In the genomic region with DNA sequence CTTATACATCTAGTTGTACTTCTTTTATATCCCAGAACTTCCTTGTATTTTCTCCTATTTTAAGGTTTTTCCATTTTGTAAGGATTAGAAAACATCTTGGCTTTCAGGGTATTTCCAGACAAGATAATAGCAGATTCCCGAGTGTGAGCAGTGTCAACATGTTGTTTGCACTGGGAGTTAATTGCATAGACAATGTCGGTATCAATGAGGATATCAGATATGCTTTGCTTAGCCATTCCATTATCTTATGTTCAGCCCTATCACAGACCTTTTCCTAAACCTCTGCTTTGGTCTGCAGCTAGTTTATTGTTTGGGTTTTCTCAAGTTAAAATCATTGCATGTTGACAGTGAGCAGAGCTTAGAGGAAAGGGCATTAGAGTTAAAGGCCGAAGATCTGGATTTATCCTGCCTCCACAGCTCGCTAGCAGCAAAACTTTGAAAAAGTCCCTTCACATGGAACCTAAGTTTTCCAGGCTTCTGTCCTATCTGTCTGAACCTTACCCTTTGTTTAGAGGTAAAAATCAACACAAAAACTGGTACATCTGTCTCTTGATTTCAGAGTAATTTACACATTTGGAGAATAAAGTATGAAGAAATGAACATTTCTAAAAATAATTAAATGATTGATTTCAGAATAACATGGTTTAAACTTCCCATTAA, we compare ENCODE assay signal across 20 cellular contexts.
DNase-seq lines count a peak whose midpoint lies in the region; ATAC-seq and TF ChIP-seq lines count a peak whose summit lies in the region.
"Had no signal": no experiment of that assay in that cellular context is flagged by ENCODE, and none has a peak within 500 bp of the region (broad histone marks: within the 10 kb centered on the region; RNA-seq: fewer than 3 reads in every experiment).

No MANE protein-coding gene starts in this region.

- H3K4me1 ChIP-seq in HUES48 (ENCODE audit: control insufficient read depth, insufficient read depth, low read length): 0 out of 2 replicates have a peak, but pooled peaks cover 4% of the 10 kb centered on the region
- peaks cover 0 to 7% (median 0%) of the 10 kb centered on the region in 4 donors for H3K4me1 ChIP-seq in right lobe of liver
- H3K4me1 ChIP-seq: BLaER1, Caco-2 had no signal

- 25% methylated on average over 4 of the region's 4 CpGs for WGBS in right lobe of liver (ENCODE audit: insufficient coverage, low coverage, low lambda C conversion rate, missing lambda C conversion rate)

- no peak overlapping the region for H3K4me3 ChIP-seq in HUES48 (ENCODE audit: low read depth, low read length)
- H3K4me3 ChIP-seq in right lobe of liver: no peak overlapping the region
- H3K4me3 ChIP-seq: BLaER1, GM23248 had no signal

- no peak for TF ChIP-seq CTCF in right lobe of liver (IDR thresholded peaks at IDR 0.05)

- no peak overlapping the region for H3K9ac ChIP-seq in HUES48 (ENCODE audit: low read depth, low read length)
- H3K9ac ChIP-seq: BLaER1, GM23248 had no signal

- H3K27me3 ChIP-seq in HUES48 (ENCODE audit: control insufficient read depth, insufficient read depth, low read length): no peaks in the 10 kb centered on the region
- no peaks in the 10 kb centered on the region for H3K27me3 ChIP-seq in right lobe of liver
- H3K27me3 ChIP-seq: BLaER1 had no signal

- H3K9me3 Mint-ChIP-seq in activated naive CD4-positive, alpha-beta T cell treated with anti-CD3 and anti-CD28 coated beads, Interleukin-2, amount 50 U/mL, for 72 hours: no peaks in the 10 kb centered on the region
- H3K9me3 Mint-ChIP-seq: CD8-positive, alpha-beta T cell had no signal

- peak; percentile 62 to 86 (median 80) for ATAC-seq in right lobe of liver
- no peak for ATAC-seq in activated naive CD4-positive, alpha-beta T cell treated with anti-CD3 and anti-CD28 coated beads, Interleukin-2, amount 50 U/mL, for 72 hours
- ATAC-seq in GM19395 (IDR thresholded peaks at IDR 0.05; ENCODE audit: unreplicated experiment): no peak
- ATAC-seq: CD8-positive, alpha-beta T cell had no signal

- intact Hi-C loops in right lobe of liver (cut with DNase I): no loop called here

- no peaks in the 10 kb centered on the region for H3K9me3 ChIP-seq in HUES48 (ENCODE audit: control insufficient read depth, insufficient read depth, low read length)
- no peaks in the 10 kb centered on the region for H3K9me3 ChIP-seq in right lobe of liver
- H3K9me3 ChIP-seq: BLaER1, Caco-2 had no signal

- H3K27ac ChIP-seq in HUES48 (ENCODE audit: low read depth, low read length): peak overlapping the region; percentile 40
- no peak overlapping the region for H3K27ac ChIP-seq in right lobe of liver
- H3K27ac ChIP-seq: 22Rv1, BLaER1, C4-2B, GM23248 had no signal

- H3K36me3 Mint-ChIP-seq in activated naive CD4-positive, alpha-beta T cell treated with anti-CD3 and anti-CD28 coated beads, Interleukin-2, amount 50 U/mL, for 72 hours: peaks cover 0 to 16% of the 10 kb centered on the region in 2 donors

- H3K36me3 ChIP-seq in HUES48 (ENCODE audit: control insufficient read depth, insufficient read depth, low read length) (no peaks in the 10 kb centered on the region), right lobe of liver (no peaks in the 10 kb centered on the region)
- H3K36me3 ChIP-seq: BLaER1 had no signal

- peak; percentile 54 for DNase-seq in NCI-H748 (lab: John Stamatoyannopoulos, UW; ENCODE audit: unreplicated experiment)
- no peak for DNase-seq in NCI-H748 treated with DMSO at 0.1 percent for 48 hours (lab: John Stamatoyannopoulos, UW)
- peak; percentile 38 for DNase-seq in NCI-H69 (lab: John Stamatoyannopoulos, UW)
- no peak for DNase-seq in right lobe of liver
- no peak for DNase-seq in NCI-H526 (lab: John Stamatoyannopoulos, UW)
- DNase-seq in activated naive CD4-positive, alpha-beta T cell treated with anti-CD3 and anti-CD28 coated beads, Interleukin-2, amount 50 U/mL, for 72 hours (ENCODE audit: low spot score in 2 of 2): no peak
- DNase-seq: Caco-2; CD4-positive, CD25-positive, alpha-beta regulatory T cell; CD8-positive, alpha-beta T cell; DMS153; DND-41; GM23248; H7; HCEC 1CT had no signal

- no peak for TF ChIP-seq POLR2A in right lobe of liver (IDR thresholded peaks at IDR 0.05)

- H3K27ac Mint-ChIP-seq in activated naive CD4-positive, alpha-beta T cell treated with anti-CD3 and anti-CD28 coated beads, Interleukin-2, amount 50 U/mL, for 72 hours: no peak overlapping the region
- H3K27ac Mint-ChIP-seq: B cell; CD4-positive, CD25-positive, alpha-beta regulatory T cell; CD8-positive, alpha-beta T cell had no signal

Comparison
In these comparisons a context has a peak if more than half of its experiments do, and no peak if none do; other contexts are left out.
1. DNase-seq: peak in NCI-H748 (single experiment) and NCI-H69 (single experiment); none in NCI-H748 treated with DMSO at 0.1 percent for 48 hours (single experiment), right lobe of liver (0 of 3), NCI-H526 (0 of 2) and activated naive CD4-positive, alpha-beta T cell treated with anti-CD3 and anti-CD28 coated beads, Interleukin-2, amount 50 U/mL, for 72 hours (0 of 2).
2. ATAC-seq: peak in right lobe of liver (4 of 4); none in activated naive CD4-positive, alpha-beta T cell treated with anti-CD3 and anti-CD28 coated beads, Interleukin-2, amount 50 U/mL, for 72 hours (0 of 2) and GM19395 (single experiment).